8 cellular contexts compared by ENCODE assay signal in the genomic region with DNA sequence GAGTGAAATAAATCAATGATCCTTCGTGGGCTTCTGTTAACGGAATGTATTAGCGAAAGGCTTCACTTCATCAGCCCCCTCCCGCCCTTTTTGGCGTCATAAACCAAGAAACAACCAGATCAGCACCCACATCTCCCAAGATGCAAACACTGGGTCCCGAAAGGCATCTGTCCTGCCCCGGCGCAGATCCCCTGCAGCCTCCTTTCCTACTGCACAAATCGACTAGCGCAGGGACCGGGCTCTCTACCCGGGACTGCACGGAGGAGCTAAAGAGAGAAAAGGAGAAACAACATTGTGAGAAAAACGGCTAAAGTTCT. TPM values are rescaled to one million over a fixed set of nuclear protein-coding genes. Genes with fewer than 3 reads are reported as not detected.
DNase-seq lines count a peak whose midpoint lies in the region; ATAC-seq and TF ChIP-seq lines count a peak whose summit lies in the region.

No MANE protein-coding gene starts in this region.

- H3K9me3 ChIP-seq in AG04450 (ENCODE audit: control insufficient read depth, insufficient read depth, low read length) = no peaks in the 10 kb centered on the region

- H3K36me3 ChIP-seq in mesendoderm (ENCODE audit: control insufficient read depth, insufficient read depth, low read length) = no peaks in the 10 kb centered on the region

- peaks cover 3% of the 10 kb centered on the region for H3K79me1 ChIP-seq in mesendoderm (ENCODE audit: low read length)

- H3K56ac ChIP-seq in mesendoderm (ENCODE audit: low read length) = peak overlapping the region; percentile 81

- H3K23ac ChIP-seq in mesendoderm (ENCODE audit: low read length) = no peak overlapping the region

- POLR2A ChIA-PET in AG04450 (lab: Yijun Ruan, JAX) = interaction anchor here (0.6 to 0.9 kb wide), 4 partner anchors 11 to 285 kb away, joined by 3 to 8 read pairs (median 4); a partner anchor contains a TSS

- peak overlapping the region; percentile 76 for H3K9ac ChIP-seq in mesendoderm (ENCODE audit: low read length)

- no peak overlapping the region for H2BK120ac ChIP-seq in mesendoderm (ENCODE audit: low read depth, low read length)

- no peak overlapping the region for H2AK5ac ChIP-seq in mesendoderm (ENCODE audit: low read length)

- TF ChIP-seq CTCF in AG04450 (IDR thresholded peaks at IDR 0.05; ENCODE audit: low read depth, low read length) (no peak), cardiac fibroblast (IDR thresholded peaks at IDR 0.05; ENCODE audit: low read depth, low read length) (no peak)

- H4K5ac ChIP-seq in mesendoderm (ENCODE audit: low read length) = peak overlapping the region; percentile 59

- DNase-seq in AG04450 (ENCODE audit: low read depth, low spot score) = no peak
- DNase-seq in cardiac fibroblast (ENCODE audit: low read depth in 2 of 2) = no peak
- no peak for DNase-seq in mesendoderm
- no peak for DNase-seq in amniotic stem cell (lab: John Stamatoyannopoulos, UW)
- DNase-seq in MV-4-11 (lab: John Stamatoyannopoulos, UW) = no peak
- DNase-seq in glomerular visceral epithelial cell (ENCODE audit: extremely low spot score) = no peak

- peak overlapping the region; percentile 54 for H3K27ac ChIP-seq in AG04450 (ENCODE audit: low read depth, low read length)
- H3K27ac ChIP-seq in mesendoderm (ENCODE audit: low read depth, low read length) = no peak overlapping the region

- CTCF ChIA-PET in AG04450 (lab: Charles Lee) = interaction anchor here (0.6 to 2.8 kb wide), 6 partner anchors 40 to 451 kb away, joined by 4 to 32 read pairs (median 5); no protein-coding TSS in a partner anchor

- H3K4me3 ChIP-seq in AG04450 (ENCODE audit: low read depth, low read length) (peak overlapping the region; percentile 86), cardiac fibroblast (replicated peaks in 1 of 2; ENCODE audit: low read depth in 2 of 2, low read length in 2 of 2) (peak overlapping the region; percentile 94 to 97), mesendoderm (ENCODE audit: low read length) (peak overlapping the region; percentile 73)

- H3K4me1 ChIP-seq in mesendoderm (ENCODE audit: control insufficient read depth, low read depth, low read length) = no peaks in the 10 kb centered on the region

- H3K27me3 ChIP-seq in AG04450 (ENCODE audit: control insufficient read depth, insufficient read depth, low read length) (no peaks in the 10 kb centered on the region), mesendoderm (ENCODE audit: insufficient read depth, low read length, poor library complexity) (no peaks in the 10 kb centered on the region)

- no peak overlapping the region for H3K18ac ChIP-seq in mesendoderm (ENCODE audit: low read length)

- peaks cover 11% of the 10 kb centered on the region for H3K79me2 ChIP-seq in mesendoderm (ENCODE audit: control insufficient read depth, insufficient read depth, low read length)

- H3K4me2 ChIP-seq in mesendoderm (ENCODE audit: low read length) = peak overlapping the region; percentile 96

- no peak overlapping the region for H2BK15ac ChIP-seq in mesendoderm (replicated peaks; ENCODE audit: low read depth)

- no CpG with 5 or more reads among the region's 14 CpGs for WGBS in mesendoderm (ENCODE audit: extremely low coverage, insufficient coverage, low lambda C conversion rate)

- H3K4ac ChIP-seq in mesendoderm (ENCODE audit: low read depth, low read length) = peak overlapping the region; percentile 37

- H4K8ac ChIP-seq in mesendoderm (ENCODE audit: low read depth, low read length) = no peak overlapping the region

- no peak overlapping the region for H2BK5ac ChIP-seq in mesendoderm (ENCODE audit: low read length)

- ATAC-seq in GM19463 (IDR thresholded peaks at IDR 0.05; ENCODE audit: unreplicated experiment) (peak; percentile 17), HG03521 (IDR thresholded peaks at IDR 0.05; ENCODE audit: unreplicated experiment) (peak; percentile 13)

RNA-seq across cellular contexts. Expression of a gene that starts 0.6 kb away (rescaled TPM):
- 5.6 and 9.8 TPM in 2 replicates for polyA plus RNA-seq in AG04450 (2011; rRNA removed)
- polyA minus RNA-seq in AG04450 (2011; rRNA and poly(A)+ RNA removed) = 9.0 and 17.6 TPM in 2 replicates
- 16.8 TPM for polyA plus RNA-seq in mesendoderm (2013, experiment 1 of 2)
- polyA plus RNA-seq in mesendoderm (2013, experiment 2 of 2) = 17.0 TPM
